11 cellular contexts compared by ENCODE assay signal in genomic region chr12:56261503-56262230, GRCh38. TPM values are rescaled to one million over a fixed set of nuclear protein-coding genes. Genes with fewer than 3 reads are reported as not detected.
A peak's percentile ranks its signal among the peaks of the same experiment; 100 is the strongest.
DNase-seq lines count a peak whose midpoint lies in the region; ATAC-seq and TF ChIP-seq lines count a peak whose summit lies in the region.
"Had no signal": no experiment of that assay in that cellular context is flagged by ENCODE, and none has a peak within 500 bp of the region (broad histone marks: within the 10 kb centered on the region; RNA-seq: fewer than 3 reads in every experiment).

No MANE protein-coding gene starts in this region.

- H3K36me3 Mint-ChIP-seq in HFFc6 (ENCODE audit: low read depth), result peaks cover 17% of the 10 kb centered on the region
- H3K36me3 Mint-ChIP-seq in activated CD4-positive, alpha-beta memory T cell treated with anti-CD3 and anti-CD28 coated beads for 36 hours, result no peaks in the 10 kb centered on the region
- no peaks in the 10 kb centered on the region for H3K36me3 Mint-ChIP-seq in activated T-cell treated with anti-CD3 and anti-CD28 coated beads, Interleukin-2, amount 50 U/mL, for 4 hours (ENCODE audit: insufficient read depth)

- CTCF ChIA-PET in activated CD4-positive, alpha-beta memory T cell treated with anti-CD3 and anti-CD28 coated beads for 36 hours (lab: Charles Lee), result no interaction called here

- peak overlapping the region; percentile 58 for H3K4me3 Mint-ChIP-seq in HFFc6
- H3K4me3 Mint-ChIP-seq in activated CD4-positive, alpha-beta memory T cell treated with anti-CD3 and anti-CD28 coated beads for 36 hours, result no peak overlapping the region
- no peak overlapping the region for H3K4me3 Mint-ChIP-seq in activated T-cell treated with anti-CD3 and anti-CD28 coated beads, Interleukin-2, amount 50 U/mL, for 4 hours

- 95% methylated on average over 5 of the region's 5 CpGs for WGBS in thymus

- POLR2A ChIA-PET in activated CD4-positive, alpha-beta memory T cell treated with anti-CD3 and anti-CD28 coated beads for 36 hours (lab: Charles Lee), result no interaction called here

- peaks cover 14% of the 10 kb centered on the region for H3K4me1 ChIP-seq in thymus (ENCODE audit: control insufficient read depth, insufficient read depth, low read length)
- H3K4me1 ChIP-seq in HAP-1, result peaks cover 15% of the 10 kb centered on the region

- DNase-seq in HFFc6 (peak; percentile 84), SW 1271 (lab: John Stamatoyannopoulos, UW) (peak; percentile 73 to 89), foreskin fibroblast (peak; percentile 76 to 90), omental fat pad (ENCODE audit: low spot score) (no peak), HAP-1 (ENCODE audit: low spot score in 2 of 2) (no peak)
- no peak for DNase-seq in activated CD4-positive, alpha-beta memory T cell treated with anti-CD3 and anti-CD28 coated beads for 36 hours
- no peak for DNase-seq in activated T-cell treated with anti-CD3 and anti-CD28 coated beads, Interleukin-2, amount 50 U/mL, for 4 hours

- H3K9me3 ChIP-seq in thymus (ENCODE audit: control insufficient read depth) (no peaks in the 10 kb centered on the region), HAP-1 (no peaks in the 10 kb centered on the region)
- H3K9me3 ChIP-seq: suprapubic skin had no signal

- no peak for ATAC-seq in omental fat pad (ENCODE audit: low FRiP score)
- no peak for ATAC-seq in activated T-cell treated with anti-CD3 and anti-CD28 coated beads, Interleukin-2, amount 50 U/mL, for 4 hours

- in situ Hi-C loops in HAP-1 (cut with MboI; ENCODE audit: low sequenced_read_pairs), result no loop called here

- no peak for TF ChIP-seq CTCF in HFFc6 (IDR thresholded peaks at IDR 0.05)
- TF ChIP-seq CTCF in foreskin fibroblast (IDR thresholded peaks at IDR 0.05; ENCODE audit: low read depth, low read length), result no peak
- no peak for TF ChIP-seq CTCF in omental fat pad (IDR thresholded peaks at IDR 0.05)

- H3K27me3 Mint-ChIP-seq in HFFc6 (ENCODE audit: insufficient read depth), result peaks cover 2% of the 10 kb centered on the region; the same call in 1 of the 2 replicates
- no peaks in the 10 kb centered on the region for H3K27me3 Mint-ChIP-seq in activated CD4-positive, alpha-beta memory T cell treated with anti-CD3 and anti-CD28 coated beads for 36 hours
- H3K27me3 Mint-ChIP-seq in activated T-cell treated with anti-CD3 and anti-CD28 coated beads, Interleukin-2, amount 50 U/mL, for 4 hours (ENCODE audit: low read depth), result no peaks in the 10 kb centered on the region

- peaks cover 49% of the 10 kb centered on the region for H3K4me1 Mint-ChIP-seq in HFFc6 (ENCODE audit: low read depth)
- peaks cover 23% of the 10 kb centered on the region for H3K4me1 Mint-ChIP-seq in activated CD4-positive, alpha-beta memory T cell treated with anti-CD3 and anti-CD28 coated beads for 36 hours (ENCODE audit: low read depth)
- peaks cover 18% of the 10 kb centered on the region for H3K4me1 Mint-ChIP-seq in activated T-cell treated with anti-CD3 and anti-CD28 coated beads, Interleukin-2, amount 50 U/mL, for 4 hours (ENCODE audit: low read depth)

- peak overlapping the region; percentile 89 for H3K27ac Mint-ChIP-seq in HFFc6
- no peak overlapping the region for H3K27ac Mint-ChIP-seq in activated CD4-positive, alpha-beta memory T cell treated with anti-CD3 and anti-CD28 coated beads for 36 hours

- H3K27me3 ChIP-seq in thymus (ENCODE audit: control insufficient read depth, insufficient read depth) (no peaks in the 10 kb centered on the region), HAP-1 (ENCODE audit: low read depth) (no peaks in the 10 kb centered on the region)
- H3K27me3 ChIP-seq: suprapubic skin had no signal

- H3K27ac ChIP-seq in thymus (ENCODE audit: low read depth), result peak overlapping the region; percentile 31
- H3K27ac ChIP-seq: SK-N-MC, suprapubic skin had no signal

- H3K9me3 Mint-ChIP-seq in HFFc6, result no peaks in the 10 kb centered on the region
- no peaks in the 10 kb centered on the region for H3K9me3 Mint-ChIP-seq in activated CD4-positive, alpha-beta memory T cell treated with anti-CD3 and anti-CD28 coated beads for 36 hours
- H3K9me3 Mint-ChIP-seq in activated T-cell treated with anti-CD3 and anti-CD28 coated beads, Interleukin-2, amount 50 U/mL, for 4 hours, result no peaks in the 10 kb centered on the region

- intact Hi-C loops in activated CD4-positive, alpha-beta memory T cell treated with anti-CD3 and anti-CD28 coated beads for 36 hours (cut with micrococcal nuclease), result no loop called here

- no peak overlapping the region for H3K4me3 ChIP-seq in foreskin fibroblast (ENCODE audit: low read depth in 1 of 2, low read length in 2 of 2)
- H3K4me3 ChIP-seq in thymus (ENCODE audit: low read length), result no peak overlapping the region
- no peak overlapping the region for H3K4me3 ChIP-seq in HAP-1
- H3K4me3 ChIP-seq: SK-N-MC, suprapubic skin had no signal

- H3K36me3 ChIP-seq in thymus (ENCODE audit: control insufficient read depth, insufficient read depth), result no peaks in the 10 kb centered on the region
- H3K36me3 ChIP-seq in HAP-1 (replicated peaks), result peaks cover 4% of the 10 kb centered on the region
- H3K36me3 ChIP-seq: suprapubic skin had no signal

RNA-seq across cellular contexts. Expression of gene ANKRD52, which starts 3.5 kb away (rescaled TPM):
- 10 to 100 TPM; 57.9 to 87.8 (median 68.6) TPM for total RNA-seq in HFFc6 (2021; fragmentation: NEBNext Ultra II Directional; extraction: Animal tissue kit (Norgen Biotek cat#: 25700))
- polyA plus RNA-seq in thymus, result 7.9 TPM
- total RNA-seq in omental fat pad, result 10 to 100 TPM; 13.6 to 19.2 (median 16.8) TPM
- total RNA-seq in activated CD4-positive, alpha-beta memory T cell treated with anti-CD3 and anti-CD28 coated beads for 36 hours, result 10 to 100 TPM; 34.1 to 37.0 TPM
- total RNA-seq in activated T-cell treated with anti-CD3 and anti-CD28 coated beads, Interleukin-2, amount 50 U/mL, for 4 hours, result 10 to 100 TPM; 60.8 to 70.3 (median 67.5) TPM

RNA-seq across cellular contexts. Expression of gene COQ10A, which starts 5.1 kb away (rescaled TPM):
- 10 to 100 TPM in 1 of 6 experiments, 1 to 10 TPM in 5; 6.4 to 10.7 (median 8.2) TPM for total RNA-seq in HFFc6 (2021; fragmentation: NEBNext Ultra II Directional; extraction: Animal tissue kit (Norgen Biotek cat#: 25700))
- polyA plus RNA-seq in thymus, result 24.9 TPM
- total RNA-seq in omental fat pad, result 10 to 100 TPM in 3 of 4 donors, 1 to 10 TPM in 1; 9.0 to 18.1 (median 13.5) TPM
- total RNA-seq in activated CD4-positive, alpha-beta memory T cell treated with anti-CD3 and anti-CD28 coated beads for 36 hours, result 1 to 10 TPM; 6.3 to 7.0 TPM
- 10 to 100 TPM; 11.1 to 13.7 (median 11.5) TPM for total RNA-seq in activated T-cell treated with anti-CD3 and anti-CD28 coated beads, Interleukin-2, amount 50 U/mL, for 4 hours

RNA-seq across cellular contexts. Expression of gene SLC39A5, which starts 31.8 kb away (rescaled TPM):
- total RNA-seq in HFFc6 (2021; fragmentation: NEBNext Ultra II Directional; extraction: Animal tissue kit (Norgen Biotek cat#: 25700)), result under 1 TPM in 1 of 6 experiments, not detected in 5; 0.10 TPM
- polyA plus RNA-seq in thymus, result 0.30 TPM
- not detected for total RNA-seq in omental fat pad
- 1 to 10 TPM in 1 of 2 experiments, under 1 TPM in 1; 0.59 to 1.7 TPM for total RNA-seq in activated CD4-positive, alpha-beta memory T cell treated with anti-CD3 and anti-CD28 coated beads for 36 hours
- under 1 TPM; 0.53 to 0.84 (median 0.79) TPM for total RNA-seq in activated T-cell treated with anti-CD3 and anti-CD28 coated beads, Interleukin-2, amount 50 U/mL, for 4 hours
- total RNA-seq: cardiac septum had no signal

RNA-seq across cellular contexts. Expression of gene NABP2, which starts 37.5 kb away (rescaled TPM):
- 10 to 100 TPM; 46.8 to 53.6 (median 49.4) TPM for total RNA-seq in HFFc6 (2021; fragmentation: NEBNext Ultra II Directional; extraction: Animal tissue kit (Norgen Biotek cat#: 25700))
- polyA plus RNA-seq in thymus, result 16.0 TPM
- total RNA-seq in omental fat pad, result 10 to 100 TPM; 13.2 to 24.3 (median 17.2) TPM
- 10 to 100 TPM; 62.0 to 62.2 TPM for total RNA-seq in activated CD4-positive, alpha-beta memory T cell treated with anti-CD3 and anti-CD28 coated beads for 36 hours
- 100 to 1,000 TPM in 1 of 3 donors, 10 to 100 TPM in 2; 92.7 to 103 (median 98.9) TPM for total RNA-seq in activated T-cell treated with anti-CD3 and anti-CD28 coated beads, Interleukin-2, amount 50 U/mL, for 4 hours

RNA-seq across cellular contexts. Expression of gene CS, which starts 38.5 kb away (rescaled TPM):
- 100 to 1,000 TPM; 196 to 247 (median 232) TPM for total RNA-seq in HFFc6 (2021; fragmentation: NEBNext Ultra II Directional; extraction: Animal tissue kit (Norgen Biotek cat#: 25700))
- 53.6 TPM for polyA plus RNA-seq in thymus
- 100 to 1,000 TPM; 143 to 210 (median 194) TPM for total RNA-seq in omental fat pad
- total RNA-seq in activated CD4-positive, alpha-beta memory T cell treated with anti-CD3 and anti-CD28 coated beads for 36 hours, result 100 to 1,000 TPM; 304 to 309 TPM
- 100 to 1,000 TPM; 344 to 373 (median 354) TPM for total RNA-seq in activated T-cell treated with anti-CD3 and anti-CD28 coated beads, Interleukin-2, amount 50 U/mL, for 4 hours

Comparison
In these comparisons a context has a peak if more than half of its experiments do, and no peak if none do; other contexts are left out.
1. DNase-seq: peak in HFFc6 (single experiment), SW 1271 (2 of 2) and foreskin fibroblast (2 of 2); none in omental fat pad (single experiment), activated CD4-positive, alpha-beta memory T cell treated with anti-CD3 and anti-CD28 coated beads for 36 hours (single experiment), activated T-cell treated with anti-CD3 and anti-CD28 coated beads, Interleukin-2, amount 50 U/mL, for 4 hours (single experiment) and HAP-1 (0 of 2).